ENCODE assay signal across 16 cellular contexts in the genomic region with DNA sequence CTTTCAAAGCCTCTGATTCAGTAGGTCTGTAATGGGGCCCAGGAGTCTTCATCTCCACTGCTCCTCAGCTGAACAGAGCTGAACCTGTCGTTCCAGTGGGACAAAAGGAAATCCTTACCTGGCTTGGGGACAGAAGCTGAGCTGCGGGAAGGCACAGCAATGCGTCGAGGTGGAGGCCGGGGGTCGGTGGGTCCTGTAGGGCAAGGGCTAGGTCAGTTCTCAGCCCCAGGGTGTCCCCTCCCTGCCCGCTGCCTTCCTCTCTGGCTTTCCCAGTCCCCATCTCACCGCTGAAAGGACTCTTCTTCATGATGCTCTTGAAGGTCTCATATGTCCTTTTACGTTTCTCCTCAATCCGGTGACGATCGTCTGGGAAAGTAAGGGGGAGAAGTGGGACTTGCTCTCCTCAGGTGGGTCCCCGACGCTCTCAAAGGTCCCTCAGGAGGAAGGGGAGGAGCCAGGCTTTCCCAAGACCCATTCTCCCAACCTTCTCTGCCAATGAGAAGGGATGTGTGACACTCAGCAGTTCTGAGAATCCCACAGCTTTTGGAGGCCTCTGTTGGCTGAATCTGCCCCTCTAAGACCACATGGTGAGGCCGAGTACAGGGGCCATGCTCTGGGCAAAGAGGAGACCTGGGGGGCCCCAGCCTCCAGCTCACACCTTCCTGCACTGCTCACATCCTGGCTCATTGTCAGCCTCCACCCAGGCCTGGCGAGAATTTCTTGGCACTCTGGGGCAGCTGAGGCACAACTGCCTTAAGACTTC. TPM values are rescaled to one million over a fixed set of nuclear protein-coding genes. Genes with fewer than 3 reads are reported as not detected.
DNase-seq lines count a peak whose midpoint lies in the region; ATAC-seq and TF ChIP-seq lines count a peak whose summit lies in the region.
"Had no signal": no experiment of that assay in that cellular context is flagged by ENCODE, and none has a peak within 500 bp of the region (broad histone marks: within the 10 kb centered on the region; RNA-seq: fewer than 3 reads in every experiment).

No MANE protein-coding gene starts in this region.

- peaks cover 64% of the 10 kb centered on the region for H3K36me3 Mint-ChIP-seq in activated CD4-positive, alpha-beta T cell treated with anti-CD3 and anti-CD28 coated beads for 36 hours (ENCODE audit: low read depth)
- H3K36me3 Mint-ChIP-seq in IgD-negative memory B cell (no peaks in the 10 kb centered on the region), brain (peaks cover 54% of the 10 kb centered on the region)

- no peak for ATAC-seq in activated CD4-positive, alpha-beta T cell treated with anti-CD3 and anti-CD28 coated beads for 36 hours
- ATAC-seq in HG02678 (IDR thresholded peaks at IDR 0.05; ENCODE audit: unreplicated experiment) (no peak), HG03159 (IDR thresholded peaks at IDR 0.05; ENCODE audit: unreplicated experiment) (no peak)
- ATAC-seq: heart right ventricle, left cardiac atrium, psoas muscle had no signal

- H3K4me1 Mint-ChIP-seq in activated CD4-positive, alpha-beta T cell treated with anti-CD3 and anti-CD28 coated beads for 36 hours = peaks cover 68% of the 10 kb centered on the region
- H3K4me1 Mint-ChIP-seq in IgD-negative memory B cell (peaks cover 26 to 33% (median 31%) of the 10 kb centered on the region in 3 donors), brain (peaks cover 39% of the 10 kb centered on the region)

- peaks cover 79% of the 10 kb centered on the region for H3K36me3 ChIP-seq in neutrophil

- no peak for DNase-seq in activated CD4-positive, alpha-beta T cell treated with anti-CD3 and anti-CD28 coated beads for 36 hours
- no peak for DNase-seq in activated CD4-positive, alpha-beta T cell treated with anti-CD3 and anti-CD28 coated beads for 1 hour
- no peak for DNase-seq in NCI-H146 treated with DMSO at 0.1 percent for 48 hours (lab: John Stamatoyannopoulos, UW; ENCODE audit: unreplicated experiment)
- DNase-seq: anterior cingulate cortex; cortex of kidney; heart right ventricle; left cardiac atrium; NCI-H1436; NCI-H510A; stimulated activated CD4-positive, alpha-beta T cell treated with anti-CD3 and anti-CD28 coated beads, Interleukin-15, amount 100 ng/mL, for 24 hours had no signal

- TF ChIP-seq CTCF in brain (conservative IDR thresholded peaks at IDR 0.05) = no peak
- no peak for TF ChIP-seq CTCF in neutrophil (IDR thresholded peaks at IDR 0.05)

- H3K27me3 ChIP-seq in neutrophil = no peaks in the 10 kb centered on the region
- H3K27me3 ChIP-seq: heart right ventricle had no signal

- H3K9me3 Mint-ChIP-seq in activated CD4-positive, alpha-beta T cell treated with anti-CD3 and anti-CD28 coated beads for 36 hours (ENCODE audit: low read depth) = no peaks in the 10 kb centered on the region
- H3K9me3 Mint-ChIP-seq in IgD-negative memory B cell (no peaks in the 10 kb centered on the region), brain (no peaks in the 10 kb centered on the region)

- no peak overlapping the region for H3K4me3 Mint-ChIP-seq in activated CD4-positive, alpha-beta T cell treated with anti-CD3 and anti-CD28 coated beads for 36 hours
- H3K4me3 Mint-ChIP-seq in IgD-negative memory B cell (peak overlapping the region in 2 of 4 donors; percentile 22 to 86), brain (peak overlapping the region in 1 of 5 experiments; percentile 12)

- H3K27ac ChIP-seq in neutrophil = peak overlapping the region; percentile 98
- H3K27ac ChIP-seq: psoas muscle had no signal

- peak overlapping the region; percentile 39 for H3K27ac Mint-ChIP-seq in activated CD4-positive, alpha-beta T cell treated with anti-CD3 and anti-CD28 coated beads for 36 hours
- H3K27ac Mint-ChIP-seq in IgD-negative memory B cell = peak overlapping the region in 2 of 3 donors; percentile 76 to 95
- H3K27ac Mint-ChIP-seq in brain = peak overlapping the region in 4 of 5 experiments; percentile 18 to 75 (median 25)

- CTCF ChIA-PET in activated CD4-positive, alpha-beta T cell treated with anti-CD3 and anti-CD28 coated beads for 36 hours (lab: Charles Lee) = interaction anchor here (0.7 to 1.1 kb wide), 2 partner anchors 33 to 41 kb away, joined by 3 read pairs; no protein-coding TSS in a partner anchor

- peaks cover 35 to 40% of the 10 kb centered on the region in 2 experiments for H3K4me1 ChIP-seq in neutrophil (ENCODE audit: control insufficient read depth in 1 of 2, insufficient read depth in 1 of 2, low read depth in 1 of 2, low read length in 1 of 2)

- POLR2A ChIA-PET in activated CD4-positive, alpha-beta T cell treated with anti-CD3 and anti-CD28 coated beads for 36 hours (lab: Charles Lee) = interaction anchor here (2.0 to 3.9 kb wide), 2 partner anchors 7 to 17 kb away, joined by 6 to 16 read pairs; partner anchors contain the start of gene RELA

- no peaks in the 10 kb centered on the region for H3K27me3 Mint-ChIP-seq in activated CD4-positive, alpha-beta T cell treated with anti-CD3 and anti-CD28 coated beads for 36 hours
- no peaks in the 10 kb centered on the region for H3K27me3 Mint-ChIP-seq in IgD-negative memory B cell
- H3K27me3 Mint-ChIP-seq in brain = no peaks in the 10 kb centered on the region

- intact Hi-C loops in activated CD4-positive, alpha-beta T cell treated with anti-CD3 and anti-CD28 coated beads for 36 hours (cut with DNase I, micrococcal nuclease) = no loop called here

- no peak overlapping the region for H3K4me3 ChIP-seq in neutrophil (ENCODE audit: low read depth in 1 of 2, low read length in 1 of 2)
- H3K4me3 ChIP-seq: heart right ventricle, psoas muscle had no signal

- no peaks in the 10 kb centered on the region for H3K9me3 ChIP-seq in neutrophil
- H3K9me3 ChIP-seq: heart right ventricle, psoas muscle had no signal

RNA-seq across cellular contexts. Expression of gene RELA, which starts 7.0 kb away (rescaled TPM):
- total RNA-seq in activated CD4-positive, alpha-beta T cell treated with anti-CD3 and anti-CD28 coated beads for 36 hours = 100 to 1,000 TPM in 1 of 2 experiments, 10 to 100 TPM in 1; 76.9 to 109 TPM
- polyA plus RNA-seq in IgD-negative memory B cell (66.7 TPM), brain (ENCODE audit: insufficient read depth, low read depth, low replicate concordance) (83.9 TPM)

RNA-seq across cellular contexts. Expression of gene SIPA1, which starts 17.9 kb away (rescaled TPM):
- total RNA-seq in activated CD4-positive, alpha-beta T cell treated with anti-CD3 and anti-CD28 coated beads for 36 hours = 100 to 1,000 TPM; 181 to 202 TPM
- polyA plus RNA-seq in IgD-negative memory B cell (253 TPM), brain (ENCODE audit: insufficient read depth, low read depth, low replicate concordance) (33.7 TPM)

RNA-seq across cellular contexts. Expression of gene PCNX3, which starts 40.2 kb away (rescaled TPM):
- total RNA-seq in activated CD4-positive, alpha-beta T cell treated with anti-CD3 and anti-CD28 coated beads for 36 hours = 10 to 100 TPM; 27.9 to 30.7 TPM
- polyA plus RNA-seq in IgD-negative memory B cell (6.8 TPM), brain (ENCODE audit: insufficient read depth, low read depth, low replicate concordance) (29.6 TPM)

RNA-seq across cellular contexts. Expression of gene MAP3K11, which starts 41.7 kb away (rescaled TPM):
- total RNA-seq in activated CD4-positive, alpha-beta T cell treated with anti-CD3 and anti-CD28 coated beads for 36 hours = 10 to 100 TPM; 47.4 to 54.3 TPM
- 26.5 TPM for polyA plus RNA-seq in IgD-negative memory B cell
- 79.2 TPM for polyA plus RNA-seq in brain (ENCODE audit: insufficient read depth, low read depth, low replicate concordance)

RNA-seq across cellular contexts. Expression of gene KAT5, which starts 56.3 kb away (rescaled TPM):
- 10 to 100 TPM; 56.5 to 65.1 TPM for total RNA-seq in activated CD4-positive, alpha-beta T cell treated with anti-CD3 and anti-CD28 coated beads for 36 hours
- polyA plus RNA-seq in IgD-negative memory B cell = 62.6 TPM
- 93.3 TPM for polyA plus RNA-seq in brain (ENCODE audit: insufficient read depth, low read depth, low replicate concordance)

Comparison
In these comparisons a context has a peak if more than half of its experiments do, and no peak if none do; other contexts are left out.
1. H3K27ac Mint-ChIP-seq: peak in every context shown above with its lines; median percentile 86 in IgD-negative memory B cell; 39 in activated CD4-positive, alpha-beta T cell treated with anti-CD3 and anti-CD28 coated beads for 36 hours; 25 in brain.